In the genomic region with DNA sequence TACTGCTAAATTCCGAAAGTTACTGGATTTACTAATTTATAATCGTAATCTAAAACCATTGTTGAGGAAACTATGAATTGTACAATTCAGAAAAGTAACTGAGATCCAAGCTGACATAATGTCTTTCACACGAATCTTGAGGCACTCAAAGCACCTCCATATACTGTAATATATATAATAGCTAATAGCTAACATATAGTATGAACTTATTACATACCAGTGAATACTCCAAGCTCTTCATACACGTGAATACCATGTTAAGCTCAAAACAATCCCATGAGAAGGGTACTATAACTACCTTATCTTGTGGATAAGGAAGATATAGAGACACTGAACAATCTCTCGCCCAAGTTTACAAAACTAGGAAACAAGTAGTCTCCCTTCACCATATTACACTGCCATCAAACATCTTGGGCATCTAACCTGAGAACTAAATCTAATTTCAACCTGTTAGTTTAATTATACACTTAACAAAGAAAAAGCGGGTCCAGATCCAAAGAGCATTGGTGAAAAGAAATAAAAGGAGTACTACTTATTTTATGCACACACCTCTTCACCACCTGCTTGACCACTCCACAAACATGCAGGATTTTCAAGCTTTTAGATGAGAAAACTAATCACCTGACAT, we compare ENCODE assay signal across 8 cellular contexts. TPM values are rescaled to one million over a fixed set of nuclear protein-coding genes. Genes with fewer than 3 reads are reported as not detected.
DNase-seq lines count a peak whose midpoint lies in the region; ATAC-seq and TF ChIP-seq lines count a peak whose summit lies in the region.

No MANE protein-coding gene starts in this region.

- no peaks in the 10 kb centered on the region for H3K4me1 ChIP-seq in MM.1S (ENCODE audit: low read length)

- peaks cover 33% of the 10 kb centered on the region for H3F3A ChIP-seq in MM.1S (ENCODE audit: insufficient read depth, low read length)

- TF ChIP-seq CTCF in CD4-positive, alpha-beta T cell (IDR thresholded peaks at IDR 0.05): no peak
- TF ChIP-seq CTCF in MM.1S (IDR thresholded peaks at IDR 0.05; ENCODE audit: low read length) (no peak), choroid plexus epithelial cell (conservative IDR thresholded peaks at IDR 0.05; ENCODE audit: low read depth, low read length) (no peak), nephron (IDR thresholded peaks at IDR 0.05; ENCODE audit: unreplicated experiment in 3 of 3) (no peak)

- peak overlapping the region; percentile 95 for H3K4me3 Mint-ChIP-seq in CD4-positive, alpha-beta T cell
- H3K4me3 Mint-ChIP-seq in nephron: peak overlapping the region; percentile 92 to 94 (median 92)

- H3K9me3 Mint-ChIP-seq in CD4-positive, alpha-beta T cell: no peaks in the 10 kb centered on the region
- no peaks in the 10 kb centered on the region for H3K9me3 Mint-ChIP-seq in nephron

- H3K9me3 ChIP-seq in CD4-positive, alpha-beta T cell (ENCODE audit: control insufficient read depth, low read length): no peaks in the 10 kb centered on the region
- H3K9me3 ChIP-seq in MM.1S (replicated peaks; ENCODE audit: insufficient read depth, low read length): no peaks in the 10 kb centered on the region

- no peaks in the 10 kb centered on the region for H3K36me3 ChIP-seq in MM.1S (replicated peaks; ENCODE audit: insufficient read depth, low read length)

- H3K4me2 ChIP-seq in MM.1S (ENCODE audit: low read depth, low read length): peak overlapping the region; percentile 86

- H3K27ac Mint-ChIP-seq in CD4-positive, alpha-beta T cell: peak overlapping the region; percentile 99
- peak overlapping the region; percentile 100 for H3K27ac Mint-ChIP-seq in nephron

- peak overlapping the region; percentile 93 for H3K27ac ChIP-seq in CD4-positive, alpha-beta T cell (ENCODE audit: low read depth, low read length)
- peak overlapping the region; percentile 98 for H3K27ac ChIP-seq in MM.1S (ENCODE audit: low read length)

- H3K79me2 ChIP-seq in MM.1S (ENCODE audit: low read length): peaks cover 50% of the 10 kb centered on the region

- CTCF ChIA-PET in CD4-positive, alpha-beta T cell (lab: Charles Lee): interaction anchor here (0.5 to 2.9 kb wide), 12 partner anchors 10 to 51 kb away, joined by 3 to 17 read pairs (median 6); a partner anchor contains a TSS

- H2AFZ ChIP-seq in MM.1S (ENCODE audit: low read length): peak overlapping the region; percentile 91

- POLR2A ChIA-PET in CD4-positive, alpha-beta T cell (lab: Charles Lee): interaction anchor here (1.5 to 6.1 kb wide), 7 partner anchors 10 to 50 kb away, joined by 5 to 343 read pairs (median 16); a partner anchor contains a TSS

- H3K27me3 Mint-ChIP-seq in CD4-positive, alpha-beta T cell: no peaks in the 10 kb centered on the region
- H3K27me3 Mint-ChIP-seq in nephron (ENCODE audit: low read depth): no peaks in the 10 kb centered on the region

- H3K4me3 ChIP-seq in MM.1S (ENCODE audit: low read length): peak overlapping the region; percentile 94
- peak overlapping the region; percentile 72 for H3K4me3 ChIP-seq in choroid plexus epithelial cell (ENCODE audit: low read depth, low read length)

- ATAC-seq in CD4-positive, alpha-beta T cell (ENCODE audit: poor library complexity): no peak
- ATAC-seq in HG03097 (IDR thresholded peaks at IDR 0.05; ENCODE audit: low FRiP score, unreplicated experiment): no peak
- no peak for ATAC-seq in HG02798 (IDR thresholded peaks at IDR 0.05; ENCODE audit: poor library complexity, unreplicated experiment)

- DNase-seq in CD4-positive, alpha-beta T cell: no peak
- peak; percentile 9 for DNase-seq in MM.1S
- no peak for DNase-seq in choroid plexus epithelial cell (ENCODE audit: low read depth)
- no peak for DNase-seq in NCI-H187 treated with DMSO at 0.1 percent for 48 hours (lab: John Stamatoyannopoulos, UW)
- no peak for DNase-seq in globus pallidus (ENCODE audit: low spot score)

- peaks cover 49% of the 10 kb centered on the region for H3K36me3 Mint-ChIP-seq in CD4-positive, alpha-beta T cell (ENCODE audit: low read depth)
- peaks cover 31% of the 10 kb centered on the region for H3K36me3 Mint-ChIP-seq in nephron (ENCODE audit: low read depth)

- intact Hi-C loops in CD4-positive, alpha-beta T cell (cut with DNase I, micrococcal nuclease): loop anchor here in 1 of 2 experiments (2.0 kb wide), 1 partner anchor 16 kb away; no protein-coding TSS in a partner anchor

- H3K9me2 ChIP-seq in MM.1S (replicated peaks; ENCODE audit: insufficient read depth, low read length): no peaks in the 10 kb centered on the region

- H3K9ac ChIP-seq in MM.1S (ENCODE audit: low read length): peak overlapping the region; percentile 97

- H3K4me1 Mint-ChIP-seq in CD4-positive, alpha-beta T cell (ENCODE audit: low read depth): peaks cover 61% of the 10 kb centered on the region
- H3K4me1 Mint-ChIP-seq in nephron: peaks cover 55% of the 10 kb centered on the region

- H4K20me1 ChIP-seq in MM.1S (ENCODE audit: insufficient read depth, low read length): no peaks in the 10 kb centered on the region

- no peaks in the 10 kb centered on the region for H3K27me3 ChIP-seq in CD4-positive, alpha-beta T cell (ENCODE audit: control insufficient read depth, insufficient read depth, low read length)
- H3K27me3 ChIP-seq in MM.1S (replicated peaks; ENCODE audit: insufficient read depth, low read length): no peaks in the 10 kb centered on the region

RNA-seq across cellular contexts. Expression of a gene that starts 1.0 kb away (rescaled TPM):
- total RNA-seq in CD4-positive, alpha-beta T cell: 10 to 100 TPM; 18.0 to 18.9 TPM

RNA-seq across cellular contexts. Expression of a gene that starts 1.5 kb away (rescaled TPM):
- under 1 TPM; 0.42 to 0.74 TPM for total RNA-seq in CD4-positive, alpha-beta T cell

RNA-seq across cellular contexts. Expression of a gene that starts 21.5 kb away (rescaled TPM):
- 100 to 1,000 TPM; 114 to 116 TPM for total RNA-seq in CD4-positive, alpha-beta T cell

RNA-seq across cellular contexts. Expression of a gene that starts 46.5 kb away (rescaled TPM):
- 10 to 100 TPM; 33.0 to 34.7 TPM for total RNA-seq in CD4-positive, alpha-beta T cell
